ENCODE assay signal across 14 cellular contexts in the genomic region with DNA sequence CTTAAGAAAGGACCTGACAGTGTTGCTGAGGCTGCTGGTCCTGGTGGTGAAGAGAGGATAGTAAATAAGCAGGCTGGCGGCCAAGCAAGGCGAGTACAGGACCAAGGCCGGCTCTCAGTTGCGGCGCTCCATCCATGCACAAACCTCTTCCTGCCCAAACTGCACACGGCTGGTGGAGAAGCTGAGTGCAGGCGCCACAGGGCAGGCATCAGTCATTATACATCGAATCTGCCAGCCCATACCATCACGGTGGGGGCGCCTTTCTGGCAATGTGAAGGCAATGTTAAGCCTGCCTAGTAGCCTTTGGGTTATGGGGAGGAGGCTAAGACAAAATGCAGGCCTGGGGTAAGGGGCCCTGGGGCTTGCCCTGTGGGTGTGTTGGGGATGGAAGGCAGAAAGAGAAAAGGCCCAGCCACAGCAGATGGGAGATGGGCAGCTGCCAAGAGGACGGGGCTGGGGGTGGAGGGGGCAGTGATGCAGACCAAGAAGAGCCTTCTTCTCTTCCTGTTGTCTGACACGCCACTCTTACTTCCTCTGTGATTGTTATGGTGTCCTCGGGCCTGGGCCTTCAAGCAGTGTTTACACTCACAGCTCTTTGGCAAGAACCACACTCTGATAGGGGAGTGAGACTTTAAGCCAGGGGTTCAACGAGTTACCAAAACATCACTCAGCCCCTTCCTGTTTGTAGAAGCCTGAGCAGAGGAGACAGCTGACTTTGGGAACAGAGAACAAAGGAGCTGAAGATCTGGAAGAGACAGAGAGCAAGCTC. TPM values are rescaled to one million over a fixed set of nuclear protein-coding genes. Genes with fewer than 3 reads are reported as not detected.
DNase-seq lines count a peak whose midpoint lies in the region; ATAC-seq and TF ChIP-seq lines count a peak whose summit lies in the region.
"Had no signal": no experiment of that assay in that cellular context is flagged by ENCODE, and none has a peak within 500 bp of the region (broad histone marks: within the 10 kb centered on the region; RNA-seq: fewer than 3 reads in every experiment).

No MANE protein-coding gene starts in this region.

- H2AFZ ChIP-seq in OCI-LY7 (ENCODE audit: low read length), result no peak overlapping the region

- H3K4me1 Mint-ChIP-seq in CD4-positive, alpha-beta memory T cell, result peaks cover 0 to under 1% (median 0%) of the 10 kb centered on the region in 4 donors
- no peaks in the 10 kb centered on the region for H3K4me1 Mint-ChIP-seq in HFFc6 (ENCODE audit: low read depth)

- H3K9ac ChIP-seq in BLaER1, result peak overlapping the region; percentile 81

- H3K4me3 ChIP-seq in BLaER1 (0 out of 2 replicates have a peak overlapping the region, but pooled peaks have one; percentile 5), OCI-LY7 (ENCODE audit: low read depth, low read length, poor library complexity, severe bottlenecking) (no peak overlapping the region)
- no peak overlapping the region for H3K4me3 ChIP-seq in CD4-positive, alpha-beta memory T cell (ENCODE audit: low read length in 2 of 2)
- H3K4me3 ChIP-seq: K562, suprapubic skin had no signal

- peaks cover 97% of the 10 kb centered on the region for H3K4me1 ChIP-seq in BLaER1
- H3K4me1 ChIP-seq in OCI-LY7 (ENCODE audit: insufficient read depth, low read length, poor library complexity, severe bottlenecking), result no peaks in the 10 kb centered on the region
- H3K4me1 ChIP-seq in CD4-positive, alpha-beta memory T cell (ENCODE audit: insufficient read depth, low read length), result no peaks in the 10 kb centered on the region

- H3K27ac ChIP-seq in BLaER1 (peak overlapping the region; percentile 96), KOPT-K1 (ENCODE audit: low read depth, low read length, poor library complexity, severe bottlenecking) (peak overlapping the region; percentile 33), OCI-LY7 (ENCODE audit: low read depth, low read length, poor library complexity, severe bottlenecking) (no peak overlapping the region)
- H3K27ac ChIP-seq in CD4-positive, alpha-beta memory T cell (ENCODE audit: low read depth, low read length), result no peak overlapping the region
- H3K27ac ChIP-seq: suprapubic skin had no signal

- H3K27me3 ChIP-seq in BLaER1, result no peaks in the 10 kb centered on the region
- H3K27me3 ChIP-seq in CD4-positive, alpha-beta memory T cell (ENCODE audit: insufficient read depth, low read length), result no peaks in the 10 kb centered on the region
- H3K27me3 ChIP-seq: suprapubic skin had no signal

- H3K4me3 Mint-ChIP-seq in CD4-positive, alpha-beta memory T cell, result no peak overlapping the region
- H3K4me3 Mint-ChIP-seq in HFFc6, result no peak overlapping the region
- H3K4me3 Mint-ChIP-seq: CD4-positive, alpha-beta T cell had no signal

- CTCF ChIA-PET in OCI-LY7 (lab: Charles Lee; ENCODE audit: unreplicated experiment), result no interaction called here
- CTCF ChIA-PET in CD4-positive, alpha-beta memory T cell (lab: Charles Lee; ENCODE audit: partially characterized antibody), result interaction anchor here (1.1 to 1.3 kb wide), 2 partner anchors 8 kb away, joined by 4 read pairs; no protein-coding TSS in a partner anchor

- no peaks in the 10 kb centered on the region for H3K36me3 Mint-ChIP-seq in CD4-positive, alpha-beta memory T cell
- no peaks in the 10 kb centered on the region for H3K36me3 Mint-ChIP-seq in HFFc6 (ENCODE audit: low read depth)
- H3K36me3 Mint-ChIP-seq: activated naive CD4-positive, alpha-beta T cell treated with anti-CD3 and anti-CD28 coated beads, Interleukin-2, amount 50 U/mL, for 72 hours had no signal

- H3K9me3 ChIP-seq in BLaER1, result peaks cover 9% of the 10 kb centered on the region; the same call in 1 of the 2 replicates
- no peaks in the 10 kb centered on the region for H3K9me3 ChIP-seq in KOPT-K1 (ENCODE audit: insufficient read depth, low read length, poor library complexity, severe bottlenecking)
- H3K9me3 ChIP-seq in OCI-LY7 (ENCODE audit: low read length), result no peaks in the 10 kb centered on the region
- no peaks in the 10 kb centered on the region for H3K9me3 ChIP-seq in CD4-positive, alpha-beta memory T cell (ENCODE audit: control insufficient read depth in 1 of 2, low read length in 2 of 2)
- H3K9me3 ChIP-seq: suprapubic skin had no signal

- intact Hi-C loops in OCI-LY7 (cut with micrococcal nuclease; ENCODE audit: unreplicated experiment), result no loop called here
- intact Hi-C loops in CD4-positive, alpha-beta memory T cell (cut with micrococcal nuclease), result no loop called here

- H3K9me2 ChIP-seq in OCI-LY7 (ENCODE audit: insufficient read depth, low read length), result no peaks in the 10 kb centered on the region

- ATAC-seq in GM18858 (IDR thresholded peaks at IDR 0.05; ENCODE audit: unreplicated experiment), result peak; percentile 37
- ATAC-seq: activated naive CD4-positive, alpha-beta T cell treated with anti-CD3 and anti-CD28 coated beads, Interleukin-2, amount 50 U/mL, for 72 hours; K562 had no signal

- BruUV-seq in OCI-LY7 (replicated peaks; lab: Mats Ljungman, UMichigan), result no TSS peak

- no peaks in the 10 kb centered on the region for H3K79me2 ChIP-seq in OCI-LY7 (ENCODE audit: insufficient read depth, low read depth, low read length)

- TF ChIP-seq CTCF in OCI-LY7 (conservative IDR thresholded peaks at IDR 0.05; ENCODE audit: low read length) (no peak), HFFc6 (IDR thresholded peaks at IDR 0.05) (no peak)

- peak overlapping the region in 1 of 7 donors; percentile 35 for H3K27ac Mint-ChIP-seq in CD4-positive, alpha-beta memory T cell
- H3K27ac Mint-ChIP-seq in HFFc6, result no peak overlapping the region
- H3K27ac Mint-ChIP-seq: CD4-positive, alpha-beta T cell had no signal

- H3K36me3 ChIP-seq in BLaER1 (no peaks in the 10 kb centered on the region), KOPT-K1 (ENCODE audit: insufficient read depth, low read length) (no peaks in the 10 kb centered on the region), OCI-LY7 (ENCODE audit: insufficient read depth, low read length) (no peaks in the 10 kb centered on the region)
- no peaks in the 10 kb centered on the region for H3K36me3 ChIP-seq in CD4-positive, alpha-beta memory T cell (ENCODE audit: insufficient read depth, low read length)
- H3K36me3 ChIP-seq: suprapubic skin had no signal

- H3K4me2 ChIP-seq in BLaER1 (peak overlapping the region; percentile 86), OCI-LY7 (ENCODE audit: low read length) (no peak overlapping the region)

- POLR2A ChIA-PET in OCI-LY7 (lab: Charles Lee), result no interaction called here
- POLR2A ChIA-PET in CD4-positive, alpha-beta memory T cell (lab: Charles Lee; ENCODE audit: partially characterized antibody), result no interaction called here

- H3K9me3 Mint-ChIP-seq in CD4-positive, alpha-beta memory T cell, result no peaks in the 10 kb centered on the region
- no peaks in the 10 kb centered on the region for H3K9me3 Mint-ChIP-seq in HFFc6
- H3K9me3 Mint-ChIP-seq: activated naive CD4-positive, alpha-beta T cell treated with anti-CD3 and anti-CD28 coated beads, Interleukin-2, amount 50 U/mL, for 72 hours; CD4-positive, alpha-beta T cell had no signal

- H4K20me1 ChIP-seq in BLaER1, result no peaks in the 10 kb centered on the region
- H4K20me1 ChIP-seq in OCI-LY7 (ENCODE audit: insufficient read depth, low read length), result no peaks in the 10 kb centered on the region

- peaks cover 10 to 14% of the 10 kb centered on the region in 2 donors for H3K27me3 Mint-ChIP-seq in CD4-positive, alpha-beta memory T cell
- H3K27me3 Mint-ChIP-seq in HFFc6 (ENCODE audit: insufficient read depth), result peaks cover 10% of the 10 kb centered on the region; the same call in 1 of the 2 replicates

- DNase-seq in medulla oblongata (ENCODE audit: extremely low spot score) (peak; percentile 41), OCI-LY7 (ENCODE audit: low spot score) (no peak), SW 1271 (lab: John Stamatoyannopoulos, UW) (no peak), HFFc6 (no peak)
- DNase-seq in CD4-positive, alpha-beta memory T cell, result no peak
- DNase-seq: CD4-positive, alpha-beta T cell; NCI-H524 had no signal

RNA-seq across cellular contexts. Expression of gene KCNK16, which starts 20.4 kb away (rescaled TPM):
- total RNA-seq in OCI-LY7 (2014; rRNA removed; shearing (Covaris generic)), result not detected in 2 replicates
- not detected in 2 replicates for total RNA-seq in OCI-LY7 (2022)
- not detected for total RNA-seq in CD4-positive, alpha-beta memory T cell
- not detected for polyA plus RNA-seq in CD4-positive, alpha-beta memory T cell
- total RNA-seq in HFFc6 (2021; fragmentation: NEBNext Ultra II Directional; extraction: Animal tissue kit (Norgen Biotek cat#: 25700)), result not detected
- total RNA-seq: activated naive CD4-positive, alpha-beta T cell treated with anti-CD3 and anti-CD28 coated beads, Interleukin-2, amount 50 U/mL, for 72 hours; CD4-positive, alpha-beta T cell; K562; omental fat pad; suprapubic skin had no signal
- polyA plus RNA-seq: K562 had no signal

RNA-seq across cellular contexts. Expression of gene KCNK17, which starts 28.7 kb away (rescaled TPM):
- not detected in 2 replicates for total RNA-seq in OCI-LY7 (2014; rRNA removed; shearing (Covaris generic))
- total RNA-seq in OCI-LY7 (2022), result not detected in 2 replicates
- total RNA-seq in CD4-positive, alpha-beta memory T cell, result not detected
- polyA plus RNA-seq in CD4-positive, alpha-beta memory T cell, result not detected
- total RNA-seq in HFFc6 (2021; fragmentation: NEBNext Ultra II Directional; extraction: Animal tissue kit (Norgen Biotek cat#: 25700)), result not detected
- total RNA-seq: activated naive CD4-positive, alpha-beta T cell treated with anti-CD3 and anti-CD28 coated beads, Interleukin-2, amount 50 U/mL, for 72 hours; CD4-positive, alpha-beta T cell; K562; suprapubic skin had no signal
- polyA plus RNA-seq: K562 had no signal

Comparison
In these comparisons a context has a peak if more than half of its experiments do, and no peak if none do; other contexts are left out.
1. H3K27ac ChIP-seq: peak in BLaER1 (single experiment) and KOPT-K1 (single experiment); none in OCI-LY7 (single experiment) and CD4-positive, alpha-beta memory T cell (single experiment).